In the genomic region with DNA sequence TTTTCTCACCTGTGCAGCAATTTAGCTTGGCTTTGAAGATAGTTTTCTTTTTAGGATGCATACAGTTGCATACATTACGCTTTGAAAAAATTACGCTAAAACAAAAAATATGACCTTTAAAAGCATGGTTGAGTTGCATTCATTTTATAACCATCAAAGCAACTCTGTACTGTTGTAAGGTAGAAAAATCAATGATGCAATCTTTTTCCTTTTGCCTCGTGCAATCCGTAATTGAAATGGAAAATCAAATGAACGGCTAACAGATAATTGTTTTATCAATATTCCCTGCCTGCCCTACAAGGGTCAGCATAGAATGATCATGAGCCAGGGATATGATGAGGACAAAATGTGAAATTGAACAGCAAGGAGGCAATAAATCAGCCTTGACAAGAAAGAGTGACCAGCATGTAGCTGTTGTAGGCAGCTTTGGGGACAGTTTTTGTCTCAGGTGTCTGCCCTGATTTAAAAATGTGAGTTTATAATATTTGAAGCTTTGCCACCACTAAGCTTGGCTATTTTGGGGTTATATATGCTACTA, we compare ENCODE assay signal across 17 cellular contexts.
DNase-seq lines count a peak whose midpoint lies in the region; ATAC-seq, FAIRE-seq and TF ChIP-seq lines count a peak whose summit lies in the region.
"Had no signal": no experiment of that assay in that cellular context is flagged by ENCODE, and none has a peak within 500 bp of the region (broad histone marks: within the 10 kb centered on the region; RNA-seq: fewer than 3 reads in every experiment).

No MANE protein-coding gene starts in this region.

- DNase-seq in HepG2 (ENCODE audit: low spot score): no peak
- DNase-seq in right lobe of liver: no peak
- peak; percentile 48 for DNase-seq in NCI-H146 (lab: John Stamatoyannopoulos, UW)
- no peak for DNase-seq in GM12891 (ENCODE audit: insufficient read length, low spot score)
- DNase-seq in NCI-H226: no peak
- no peak for DNase-seq in activated CD4-positive, alpha-beta T cell treated with anti-CD3 and anti-CD28 coated beads for 36 hours
- no peak for DNase-seq in cardiac septum (ENCODE audit: low spot score)
- DNase-seq: DMS153, KBM-7, NCI-H1048, NCI-H1436 treated with DMSO at 0.1 percent for 48 hours, NCI-H2081 treated with DMSO at 0.1 percent for 48 hours, NCI-H526 treated with DMSO at 0.1 percent for 48 hours, RPMI8226 had no signal

- intact Hi-C loops in HepG2 (cut with micrococcal nuclease; ENCODE audit: unreplicated experiment): no loop called here
- intact Hi-C loops in right lobe of liver (cut with DNase I): no loop called here
- intact Hi-C loops in activated CD4-positive, alpha-beta T cell treated with anti-CD3 and anti-CD28 coated beads for 36 hours (cut with DNase I, micrococcal nuclease): no loop called here
- intact Hi-C loops in cardiac septum (cut with DNase I): no loop called here

- FAIRE-seq in HepG2 (lab: Jason Lieb, UNC): no peak
- peak; percentile 92 for FAIRE-seq in islet of Langerhans (lab: Jason Lieb, UNC)
- FAIRE-seq in GM12891 (lab: Jason Lieb, UNC): no peak
- FAIRE-seq: A549 had no signal

- H3K36me3 ChIP-seq in HepG2 (replicated peaks in 1 of 2; ENCODE audit: control insufficient read depth in 1 of 2, insufficient read depth in 2 of 2, low read length in 2 of 2): no peaks in the 10 kb centered on the region
- no peaks in the 10 kb centered on the region for H3K36me3 ChIP-seq in right lobe of liver

- H3K9me3 ChIP-seq in HepG2 (ENCODE audit: low read length): no peaks in the 10 kb centered on the region
- no peaks in the 10 kb centered on the region for H3K9me3 ChIP-seq in right lobe of liver
- H3K9me3 ChIP-seq: A549 had no signal

- H3K27ac ChIP-seq in HepG2 (ENCODE audit: extremely low read length, insufficient read depth, low read length): no peak overlapping the region
- H3K27ac ChIP-seq in right lobe of liver: no peak overlapping the region
- H3K27ac ChIP-seq: A549, C4-2B had no signal

- no peak for TF ChIP-seq RAD21 in HepG2 (CRISPR knock-in tag; IDR thresholded peaks at IDR 0.05)

- in situ Hi-C loops in HepG2 (cut with HindIII; ENCODE audit: extremely low pct_ligation_motif_present, low pct_unique_long_range_greater_than_20kb): no loop called here

- CTCF ChIA-PET in HepG2 (lab: Yijun Ruan, JAX; ENCODE audit: low intra/inter-chr PET ratio, low total read pairs): no interaction called here
- CTCF ChIA-PET in activated CD4-positive, alpha-beta T cell treated with anti-CD3 and anti-CD28 coated beads for 36 hours (lab: Charles Lee): no interaction called here

- TF ChIP-seq POLR2A in HepG2 (IDR thresholded peaks at IDR 0.05; ENCODE audit: insufficient read depth in 1 of 2, low read depth in 2 of 2, low read length in 2 of 2) (no peak), right lobe of liver (IDR thresholded peaks at IDR 0.05) (no peak), GM12891 (IDR thresholded peaks at IDR 0.05; ENCODE audit: low read depth, low read length) (no peak)

- no peak overlapping the region for H3K4me3 Mint-ChIP-seq in activated CD4-positive, alpha-beta T cell treated with anti-CD3 and anti-CD28 coated beads for 36 hours

- H3K27ac Mint-ChIP-seq in activated CD4-positive, alpha-beta T cell treated with anti-CD3 and anti-CD28 coated beads for 36 hours: no peak overlapping the region

- H3K4me3 ChIP-seq in HepG2 (replicated peaks in 1 of 3; ENCODE audit: insufficient read depth in 1 of 3, low read depth in 2 of 3, low read length in 3 of 3): no peak overlapping the region
- H3K4me3 ChIP-seq in right lobe of liver: no peak overlapping the region
- H3K4me3 ChIP-seq: A549 had no signal

- no peak overlapping the region for H3K9ac ChIP-seq in HepG2 (ENCODE audit: insufficient read depth, low read depth, low read length)

- TF ChIP-seq CTCF in HepG2 (CRISPR knock-in tag; IDR thresholded peaks at IDR 0.05): no peak
- TF ChIP-seq CTCF in right lobe of liver (IDR thresholded peaks at IDR 0.05): no peak

- POLR2A ChIA-PET in HepG2 (lab: Yijun Ruan, JAX): no interaction called here
- POLR2A ChIA-PET in activated CD4-positive, alpha-beta T cell treated with anti-CD3 and anti-CD28 coated beads for 36 hours (lab: Charles Lee): interaction anchor here (0.7 kb wide), 1 partner anchor 14 kb away, joined by 10 read pairs; no protein-coding TSS in a partner anchor

- no peaks in the 10 kb centered on the region for H3K27me3 Mint-ChIP-seq in activated CD4-positive, alpha-beta T cell treated with anti-CD3 and anti-CD28 coated beads for 36 hours

- peaks cover 11% of the 10 kb centered on the region for H3K4me1 Mint-ChIP-seq in activated CD4-positive, alpha-beta T cell treated with anti-CD3 and anti-CD28 coated beads for 36 hours

- no peaks in the 10 kb centered on the region for H3K27me3 ChIP-seq in HepG2 (ENCODE audit: control insufficient read depth in 1 of 2, insufficient read depth in 2 of 2, low read length in 2 of 2)
- H3K27me3 ChIP-seq in right lobe of liver: no peaks in the 10 kb centered on the region

- H3K9me3 Mint-ChIP-seq in activated CD4-positive, alpha-beta T cell treated with anti-CD3 and anti-CD28 coated beads for 36 hours (ENCODE audit: low read depth): no peaks in the 10 kb centered on the region

- peaks cover 13% of the 10 kb centered on the region for H3K4me1 ChIP-seq in HepG2 (ENCODE audit: insufficient read depth, low read length)
- no peaks in the 10 kb centered on the region for H3K4me1 ChIP-seq in right lobe of liver
- H3K4me1 ChIP-seq: A549 had no signal

- no TSS peak for BruUV-seq in HepG2 (replicated peaks; lab: Mats Ljungman, UMichigan)

- TF ChIP-seq EP300 in HepG2 (IDR thresholded peaks at IDR 0.05; ENCODE audit: low read depth in 2 of 2, low read length in 2 of 2) (no peak), HepG2 (CRISPR knock-in tag; IDR thresholded peaks at IDR 0.05; ENCODE audit: borderline replicate concordance) (no peak)

- 94% methylated on average over 5 of the region's 5 CpGs for WGBS in HepG2 (ENCODE audit: low lambda C conversion rate)
- WGBS in right lobe of liver (ENCODE audit: insufficient coverage, low coverage, low lambda C conversion rate, missing lambda C conversion rate): 53% methylated on average over 5 of the region's 5 CpGs

- no peaks in the 10 kb centered on the region for H3K36me3 Mint-ChIP-seq in activated CD4-positive, alpha-beta T cell treated with anti-CD3 and anti-CD28 coated beads for 36 hours (ENCODE audit: low read depth)

- ATAC-seq in HepG2: no peak
- no peak for ATAC-seq in right lobe of liver
- ATAC-seq in activated CD4-positive, alpha-beta T cell treated with anti-CD3 and anti-CD28 coated beads for 36 hours: no peak
- ATAC-seq: A549 had no signal

- H2AFZ ChIP-seq in HepG2 (ENCODE audit: low read length): no peak overlapping the region

- H4K20me1 ChIP-seq in HepG2 (ENCODE audit: insufficient read depth, low read length): no peaks in the 10 kb centered on the region

- no peaks in the 10 kb centered on the region for H3K79me2 ChIP-seq in HepG2 (ENCODE audit: insufficient read depth, low read length)

- no peak overlapping the region for H3K4me2 ChIP-seq in HepG2 (ENCODE audit: low read depth, low read length)
- H3K4me2 ChIP-seq: A549 had no signal

TF ChIP-seq in HepG2, 621 proteins besides CTCF, POLR2A, EP300 and RAD21:
- TF ChIP-seq, protein P1, sequence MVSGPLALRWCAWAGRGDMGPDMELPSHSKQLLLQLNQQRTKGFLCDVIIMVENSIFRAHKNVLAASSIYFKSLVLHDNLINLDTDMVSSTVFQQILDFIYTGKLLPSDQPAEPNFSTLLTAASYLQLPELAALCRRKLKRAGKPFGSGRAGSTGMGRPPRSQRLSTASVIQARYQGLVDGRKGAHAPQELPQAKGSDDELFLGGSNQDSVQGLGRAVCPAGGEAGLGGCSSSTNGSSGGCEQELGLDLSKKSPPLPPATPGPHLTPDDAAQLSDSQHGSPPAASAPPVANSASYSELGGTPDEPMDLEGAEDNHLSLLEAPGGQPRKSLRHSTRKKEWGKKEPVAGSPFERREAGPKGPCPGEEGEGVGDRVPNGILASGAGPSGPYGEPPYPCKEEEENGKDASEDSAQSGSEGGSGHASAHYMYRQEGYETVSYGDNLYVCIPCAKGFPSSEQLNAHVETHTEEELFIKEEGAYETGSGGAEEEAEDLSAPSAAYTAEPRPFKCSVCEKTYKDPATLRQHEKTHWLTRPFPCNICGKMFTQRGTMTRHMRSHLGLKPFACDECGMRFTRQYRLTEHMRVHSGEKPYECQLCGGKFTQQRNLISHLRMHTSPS (CRISPR knock-in tag; IDR thresholded peaks at IDR 0.05; ENCODE audit: low read depth): no peak
- TF ChIP-seq ATF7 (IDR thresholded peaks at IDR 0.05) (peak; percentile 36; the same call in 1 of the 2 replicates), ATF7 (CRISPR knock-in tag; IDR thresholded peaks at IDR 0.05) (no peak)

TF ChIP-seq in GM12891, 5 proteins besides CTCF, POLR2A, EP300 and RAD21:
- no peak for TF ChIP-seq PAX5 (IDR thresholded peaks at IDR 0.05; ENCODE audit: insufficient read depth, low read length, severe bottlenecking)
- no peak for TF ChIP-seq POU2F2 (IDR thresholded peaks at IDR 0.05; ENCODE audit: low read depth, low read length)
- no peak for TF ChIP-seq SPI1 (IDR thresholded peaks at IDR 0.05; ENCODE audit: low read depth, low read length)
- no peak for TF ChIP-seq POLR2AphosphoS5 (IDR thresholded peaks at IDR 0.05; ENCODE audit: low read depth, low read length)
- TF ChIP-seq TAF1 (IDR thresholded peaks at IDR 0.05; ENCODE audit: low read depth, low read length): no peak
